ENCODE assay signal across 15 cellular contexts in the genomic region with DNA sequence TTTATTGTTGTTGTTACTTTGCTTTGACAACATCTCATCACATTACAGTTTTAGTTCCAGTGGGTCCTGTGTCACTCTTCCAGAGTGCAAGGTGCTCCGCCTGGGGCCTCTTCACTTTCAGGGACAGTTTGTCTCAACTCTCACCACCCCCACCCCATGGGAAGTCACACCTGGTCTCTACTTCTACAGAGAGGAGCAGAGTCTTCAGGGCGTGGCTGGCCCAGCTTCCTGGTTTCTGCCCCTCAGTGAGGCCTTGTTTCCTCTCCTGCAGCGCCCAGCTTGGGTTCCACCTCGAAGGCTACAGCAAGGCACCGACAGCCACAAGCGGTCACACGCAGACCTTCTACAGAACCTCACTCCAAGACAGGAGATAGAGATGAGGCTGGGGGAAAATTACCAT. TPM values are rescaled to one million over a fixed set of nuclear protein-coding genes. Genes with fewer than 3 reads are reported as not detected.
DNase-seq lines count a peak whose midpoint lies in the region; ATAC-seq and TF ChIP-seq lines count a peak whose summit lies in the region.
"Had no signal": no experiment of that assay in that cellular context is flagged by ENCODE, and none has a peak within 500 bp of the region (broad histone marks: within the 10 kb centered on the region; RNA-seq: fewer than 3 reads in every experiment).

No MANE protein-coding gene starts in this region.

- H3K4me1 ChIP-seq in stomach: no peaks in the 10 kb centered on the region
- H3K4me1 ChIP-seq: gastroesophageal sphincter had no signal

- no peak overlapping the region for H3K27ac ChIP-seq in stomach
- no peak overlapping the region for H3K27ac ChIP-seq in brain microvascular endothelial cell
- H3K27ac ChIP-seq: cardiac muscle cell, gastroesophageal sphincter, parathyroid adenoma had no signal

- TF ChIP-seq CTCF in stomach (IDR thresholded peaks at IDR 0.05) (no peak), brain microvascular endothelial cell (IDR thresholded peaks at IDR 0.05; ENCODE audit: low read depth, low read length, missing control alignments) (no peak)

- H3K36me3 ChIP-seq in stomach (no peaks in the 10 kb centered on the region), brain microvascular endothelial cell (replicated peaks) (no peaks in the 10 kb centered on the region)
- H3K36me3 ChIP-seq: cardiac muscle cell, gastroesophageal sphincter had no signal

- intact Hi-C loops in stomach (cut with DNase I; ENCODE audit: low total_unique reads): no loop called here

- peaks cover 22% of the 10 kb centered on the region for H3K4me1 Mint-ChIP-seq in T-helper 1 cell treated with Interleukin-12 subunit alpha and Interleukin-12 subunit beta and Interleukin-4 antibody, amounts not matched to agents 30 μg/mL and 1 μg/mL, for 36 hours (ENCODE audit: low read depth)
- H3K4me1 Mint-ChIP-seq: WTC11 had no signal

- H3K27me3 ChIP-seq in stomach (no peaks in the 10 kb centered on the region), brain microvascular endothelial cell (replicated peaks) (no peaks in the 10 kb centered on the region)
- H3K27me3 ChIP-seq: gastroesophageal sphincter had no signal

- in situ Hi-C loops in brain microvascular endothelial cell (cut with HindIII; ENCODE audit: low pct_ligation_motif_present, low sequenced_read_pairs): no loop called here

- H3K27me3 Mint-ChIP-seq in T-helper 1 cell treated with Interleukin-12 subunit alpha and Interleukin-12 subunit beta and Interleukin-4 antibody, amounts not matched to agents 30 μg/mL and 1 μg/mL, for 36 hours (ENCODE audit: low read depth): peaks cover 17% of the 10 kb centered on the region

- H3K9me3 Mint-ChIP-seq in T-helper 1 cell treated with Interleukin-12 subunit alpha and Interleukin-12 subunit beta and Interleukin-4 antibody, amounts not matched to agents 30 μg/mL and 1 μg/mL, for 36 hours: no peaks in the 10 kb centered on the region
- H3K9me3 Mint-ChIP-seq: WTC11 had no signal

- 83 to 90% (median 88%) methylated on average over 7 of the region's 7 CpGs for WGBS in stomach, 5 donors

- ATAC-seq in GM21576 (IDR thresholded peaks at IDR 0.05; ENCODE audit: unreplicated experiment): no peak
- ATAC-seq: gastroesophageal sphincter, GM12878, WTC11 had no signal

- no peak for TF ChIP-seq EP300 in stomach (IDR thresholded peaks at IDR 0.05)

- H3K4me3 ChIP-seq in stomach (no peak overlapping the region), brain microvascular endothelial cell (ENCODE audit: low read depth, low read length) (no peak overlapping the region)
- H3K4me3 ChIP-seq: cardiac muscle cell, gastroesophageal sphincter, GM12878 had no signal

- peak overlapping the region; percentile 62 for H3K27ac Mint-ChIP-seq in T-helper 1 cell treated with Interleukin-12 subunit alpha and Interleukin-12 subunit beta and Interleukin-4 antibody, amounts not matched to agents 30 μg/mL and 1 μg/mL, for 36 hours
- H3K27ac Mint-ChIP-seq: WTC11 had no signal

- no peaks in the 10 kb centered on the region for H3K36me3 Mint-ChIP-seq in T-helper 1 cell treated with Interleukin-12 subunit alpha and Interleukin-12 subunit beta and Interleukin-4 antibody, amounts not matched to agents 30 μg/mL and 1 μg/mL, for 36 hours (ENCODE audit: low read depth)
- H3K36me3 Mint-ChIP-seq: WTC11 had no signal

- no peak overlapping the region for H3K4me3 Mint-ChIP-seq in T-helper 1 cell treated with Interleukin-12 subunit alpha and Interleukin-12 subunit beta and Interleukin-4 antibody, amounts not matched to agents 30 μg/mL and 1 μg/mL, for 36 hours
- H3K4me3 Mint-ChIP-seq: WTC11 had no signal

- peak; percentile 35 for DNase-seq in stimulated activated CD4-positive, alpha-beta T cell treated with anti-CD3 and anti-CD28 coated beads, Interleukin-15, amount 100 ng/mL, for 24 hours
- no peak for DNase-seq in stimulated activated CD4-positive, alpha-beta T cell treated with anti-CD3 and anti-CD28 coated beads, Interleukin-12 subunit alpha, Interleukin-12 subunit beta, amount 100 ng/mL, for 4 hours
- DNase-seq in central memory CD4-positive, alpha-beta T cell: peak; percentile 6
- DNase-seq in stomach (peak; percentile 26), nucleus accumbens (lab: John Stamatoyannopoulos, UW) (no peak), brain microvascular endothelial cell (no peak)
- DNase-seq: midbrain, SK-N-SH had no signal

- no peaks in the 10 kb centered on the region for H3K9me3 ChIP-seq in stomach
- H3K9me3 ChIP-seq: gastroesophageal sphincter, SK-N-SH had no signal

- TF ChIP-seq POLR2A in stomach (IDR thresholded peaks at IDR 0.05): no peak

RNA-seq across cellular contexts. Expression of a gene that starts 30.3 kb away (rescaled TPM):
- 10 to 100 TPM in 4 of 5 donors, 1 to 10 TPM in 1; 1.2 to 75.5 (median 30.0) TPM for total RNA-seq in stomach
- polyA plus RNA-seq in stomach: 10 to 100 TPM; 15.5 to 35.6 (median 16.9) TPM
- total RNA-seq: GM12878 had no signal
- polyA plus RNA-seq: GM12878 had no signal

Comparison
In these comparisons a context has a peak if more than half of its experiments do, and no peak if none do; other contexts are left out.
1. DNase-seq: peak in stimulated activated CD4-positive, alpha-beta T cell treated with anti-CD3 and anti-CD28 coated beads, Interleukin-15, amount 100 ng/mL, for 24 hours (single experiment), central memory CD4-positive, alpha-beta T cell (single experiment) and stomach (single experiment); none in stimulated activated CD4-positive, alpha-beta T cell treated with anti-CD3 and anti-CD28 coated beads, Interleukin-12 subunit alpha, Interleukin-12 subunit beta, amount 100 ng/mL, for 4 hours (single experiment), nucleus accumbens (0 of 56) and brain microvascular endothelial cell (single experiment).